Comparison of ENCODE assay signal across 8 cellular contexts in genomic region chr17:13031718-13032350, GRCh38. TPM values are rescaled to one million over a fixed set of nuclear protein-coding genes. Genes with fewer than 3 reads are reported as not detected.
DNase-seq lines count a peak whose midpoint lies in the region; ATAC-seq and TF ChIP-seq lines count a peak whose summit lies in the region.

No MANE protein-coding gene starts in this region.

- H2AFZ ChIP-seq in GM23338: peak overlapping the region; percentile 77

- CTCF ChIA-PET in activated CD4-positive, alpha-beta memory T cell treated with anti-CD3 and anti-CD28 coated beads, Interleukin-2, amount 10 ng/mL, durations not matched to agents 7 days and 5 days (lab: Charles Lee): interaction anchor here (0.7 to 8.4 kb wide), 5 partner anchors 9 to 1072 kb away, joined by 4 to 189 read pairs (median 5); partner anchors contain the start of gene ELAC2

- H3K36me3 ChIP-seq in GM23338 (ENCODE audit: insufficient read depth) (no peaks in the 10 kb centered on the region), esophagus squamous epithelium (no peaks in the 10 kb centered on the region)

- no peaks in the 10 kb centered on the region for H3K4me1 ChIP-seq in GM23338 (ENCODE audit: insufficient read depth)
- peaks cover 0 to 4% (median 0%) of the 10 kb centered on the region in 3 donors for H3K4me1 ChIP-seq in esophagus squamous epithelium

- no peaks in the 10 kb centered on the region for H3K27me3 ChIP-seq in GM23338 (ENCODE audit: insufficient read depth)
- peaks cover 0 to 9% (median 0%) of the 10 kb centered on the region in 4 donors for H3K27me3 ChIP-seq in esophagus squamous epithelium

- H3F3A ChIP-seq in GM23338 (replicated peaks; ENCODE audit: low read depth): no peaks in the 10 kb centered on the region

- no peak for TF ChIP-seq POLR2A in esophagus squamous epithelium (IDR thresholded peaks at IDR 0.05)

- H3K27ac ChIP-seq in GM23338 (ENCODE audit: low read depth) (no peak overlapping the region), esophagus squamous epithelium (peak overlapping the region in 1 of 4 donors; percentile 18)

- no peaks in the 10 kb centered on the region for H3K79me2 ChIP-seq in GM23338 (replicated peaks; ENCODE audit: insufficient read depth)

- 35 to 52% methylated on average over 16 of the region's 16 CpGs for WGBS in esophagus squamous epithelium, 2 donors

- H3K4me3 Mint-ChIP-seq in GM23338 (no peak overlapping the region), neural crest cell (no peak overlapping the region)
- H3K4me3 Mint-ChIP-seq in activated CD4-positive, alpha-beta memory T cell treated with anti-CD3 and anti-CD28 coated beads, Interleukin-2, amount 10 ng/mL, durations not matched to agents 7 days and 5 days: no peak overlapping the region

- H3K9me3 ChIP-seq in esophagus squamous epithelium: peaks cover 0 to 11% (median 0%) of the 10 kb centered on the region in 3 donors

- H3K27ac Mint-ChIP-seq in GM23338 (no peak overlapping the region), neural crest cell (ENCODE audit: unreplicated experiment) (no peak overlapping the region)
- H3K27ac Mint-ChIP-seq in activated CD4-positive, alpha-beta memory T cell treated with anti-CD3 and anti-CD28 coated beads, Interleukin-2, amount 10 ng/mL, durations not matched to agents 7 days and 5 days: no peak overlapping the region

- POLR2A ChIA-PET in activated CD4-positive, alpha-beta memory T cell treated with anti-CD3 and anti-CD28 coated beads, Interleukin-2, amount 10 ng/mL, durations not matched to agents 7 days and 5 days (lab: Charles Lee): interaction anchor here (3.4 kb wide), 1 partner anchor 14 kb away, joined by 30 read pairs; the partner anchor contains the start of gene ELAC2

- intact Hi-C loops in esophagus squamous epithelium (cut with DNase I): no loop called here

- peak; percentile 24 for DNase-seq in NCI-H1694 treated with DMSO at 0.1 percent for 48 hours (lab: John Stamatoyannopoulos, UW)
- DNase-seq in NCI-H1694 (lab: John Stamatoyannopoulos, UW): no peak
- DNase-seq in GM23338 (ENCODE audit: low spot score): peak; percentile 79
- DNase-seq in NCI-H1105 (lab: John Stamatoyannopoulos, UW): peak; percentile 2
- DNase-seq in activated CD4-positive, alpha-beta memory T cell treated with anti-CD3 and anti-CD28 coated beads, Interleukin-2, amount 10 ng/mL, durations not matched to agents 7 days and 5 days: peak; percentile 55
- DNase-seq in esophagus squamous epithelium (lab: John Stamatoyannopoulos, UW): no peak
- peak; percentile 45 for DNase-seq in neural crest cell (ENCODE audit: low read depth, low spot score)
- no peak for DNase-seq in ecto neural progenitor cell (ENCODE audit: low spot score)

- H3K4me3 ChIP-seq in GM23338 (no peak overlapping the region), esophagus squamous epithelium (no peak overlapping the region)

- H3K27me3 Mint-ChIP-seq in GM23338 (ENCODE audit: insufficient read depth, low read depth, poor library complexity): peaks cover 5% of the 10 kb centered on the region
- peaks cover 4% of the 10 kb centered on the region for H3K27me3 Mint-ChIP-seq in activated CD4-positive, alpha-beta memory T cell treated with anti-CD3 and anti-CD28 coated beads, Interleukin-2, amount 10 ng/mL, durations not matched to agents 7 days and 5 days
- H3K27me3 Mint-ChIP-seq in neural crest cell (ENCODE audit: low read depth): no peaks in the 10 kb centered on the region

- TF ChIP-seq CTCF in GM23338 (conservative IDR thresholded peaks at IDR 0.05; ENCODE audit: low read depth in 2 of 2) (peak; percentile 73 to 83), esophagus squamous epithelium (IDR thresholded peaks at IDR 0.05) (peak; percentile 63 to 77 (median 66)), neural crest cell (conservative IDR thresholded peaks at IDR 0.05) (peak; percentile 81)

- no peaks in the 10 kb centered on the region for H3K9me2 ChIP-seq in GM23338 (ENCODE audit: insufficient read depth)

- H3K4me1 Mint-ChIP-seq in GM23338 (no peaks in the 10 kb centered on the region; the same call in 2 of the 3 replicates), neural crest cell (peaks cover 8% of the 10 kb centered on the region)
- H3K4me1 Mint-ChIP-seq in activated CD4-positive, alpha-beta memory T cell treated with anti-CD3 and anti-CD28 coated beads, Interleukin-2, amount 10 ng/mL, durations not matched to agents 7 days and 5 days: peaks cover 4% of the 10 kb centered on the region

- peaks cover 12% of the 10 kb centered on the region for H3K9me3 Mint-ChIP-seq in GM23338
- peaks cover 5% of the 10 kb centered on the region for H3K9me3 Mint-ChIP-seq in activated CD4-positive, alpha-beta memory T cell treated with anti-CD3 and anti-CD28 coated beads, Interleukin-2, amount 10 ng/mL, durations not matched to agents 7 days and 5 days
- H3K9me3 Mint-ChIP-seq in neural crest cell: peaks cover 6% of the 10 kb centered on the region

- peaks cover 4% of the 10 kb centered on the region; the same call in 1 of the 3 replicates for H3K36me3 Mint-ChIP-seq in GM23338 (ENCODE audit: low read depth)
- H3K36me3 Mint-ChIP-seq in activated CD4-positive, alpha-beta memory T cell treated with anti-CD3 and anti-CD28 coated beads, Interleukin-2, amount 10 ng/mL, durations not matched to agents 7 days and 5 days (ENCODE audit: low read depth): no peaks in the 10 kb centered on the region
- H3K36me3 Mint-ChIP-seq in neural crest cell (ENCODE audit: low read depth): no peaks in the 10 kb centered on the region

- ATAC-seq in GM23338: peak; percentile 73

- no peak overlapping the region for H3K4me2 ChIP-seq in GM23338

- H4K20me1 ChIP-seq in GM23338 (replicated peaks; ENCODE audit: insufficient read depth): no peaks in the 10 kb centered on the region

TF ChIP-seq in GM23338, 12 proteins besides CTCF, POLR2A, EP300 and RAD21:
- TF ChIP-seq STAT1 (IDR thresholded peaks at IDR 0.05; ENCODE audit: unreplicated experiment) (no peak), NANOG (IDR thresholded peaks at IDR 0.05; ENCODE audit: borderline replicate concordance) (no peak), ZNF331 (CRISPR knock-in tag; IDR thresholded peaks at IDR 0.05; ENCODE audit: low read depth) (no peak), CREB1 (CRISPR knock-in tag; IDR thresholded peaks at IDR 0.05; ENCODE audit: low read depth) (no peak), JUNB (IDR thresholded peaks at IDR 0.05; ENCODE audit: unreplicated experiment) (no peak), EZH2phosphoT487 (IDR thresholded peaks at IDR 0.05; ENCODE audit: unreplicated experiment) (no peak), ZNF114 (CRISPR knock-in tag; IDR thresholded peaks at IDR 0.05) (no peak), REST (IDR thresholded peaks at IDR 0.05; ENCODE audit: unreplicated experiment) (no peak), EZH2 (IDR thresholded peaks at IDR 0.05; ENCODE audit: low read depth, unreplicated experiment) (no peak)

RNA-seq across cellular contexts. Expression of gene ELAC2, which starts 14.0 kb away (rescaled TPM):
- total RNA-seq in GM23338 (2014; rRNA removed; shearing (Covaris generic)): 158 and 203 TPM in 2 replicates
- 49.1 and 49.9 TPM in 2 replicates for polyA plus RNA-seq in GM23338 (2016; fragmentation: Nextera tagmentation; extraction: Ambion mirVana)
- 10 to 100 TPM; 50.8 to 54.0 TPM for total RNA-seq in activated CD4-positive, alpha-beta memory T cell treated with anti-CD3 and anti-CD28 coated beads, Interleukin-2, amount 10 ng/mL, durations not matched to agents 7 days and 5 days
- total RNA-seq in esophagus squamous epithelium (10 to 100 TPM; 54.8 to 87.8 (median 62.6) TPM), neural crest cell (65.8 and 66.9 TPM in 2 replicates)

Comparison
In these comparisons a context has a peak if more than half of its experiments do, and no peak if none do; other contexts are left out.
1. DNase-seq: peak in NCI-H1694 treated with DMSO at 0.1 percent for 48 hours (single experiment), GM23338 (single experiment), NCI-H1105 (single experiment), activated CD4-positive, alpha-beta memory T cell treated with anti-CD3 and anti-CD28 coated beads, Interleukin-2, amount 10 ng/mL, durations not matched to agents 7 days and 5 days (single experiment) and neural crest cell (single experiment); none in NCI-H1694 (single experiment), esophagus squamous epithelium (single experiment) and ecto neural progenitor cell (single experiment).
2. Peak in every context shown above with its lines, with median percentiles within 50 percentile points of each other: CTCF ChIP-seq.